Comparison of ENCODE assay signal across 14 cellular contexts in genomic region chr10:100847440-100847839, GRCh38.
A peak's percentile ranks its signal among the peaks of the same experiment; 100 is the strongest.
DNase-seq lines count a peak whose midpoint lies in the region; ATAC-seq and TF ChIP-seq lines count a peak whose summit lies in the region.
"Had no signal": no experiment of that assay in that cellular context is flagged by ENCODE, and none has a peak within 500 bp of the region (broad histone marks: within the 10 kb centered on the region; RNA-seq: fewer than 3 reads in every experiment).

No MANE protein-coding gene starts in this region.

- H3K4me2 ChIP-seq in mesenchymal stem cell (ENCODE audit: low read length, poor library complexity, severe bottlenecking): no peak overlapping the region

- H2BK12ac ChIP-seq in mesenchymal stem cell (ENCODE audit: low read length in 2 of 2): no peak overlapping the region

- peaks cover 95% of the 10 kb centered on the region for H3K27me3 ChIP-seq in transverse colon
- no peaks in the 10 kb centered on the region for H3K27me3 ChIP-seq in CD4-positive, alpha-beta memory T cell (ENCODE audit: insufficient read depth, low read length)
- H3K27me3 ChIP-seq in mesenchymal stem cell (ENCODE audit: control insufficient read depth in 1 of 2, insufficient read depth in 1 of 2, low read length in 2 of 2): peaks cover 34 to 65% of the 10 kb centered on the region in 2 experiments
- H3K27me3 ChIP-seq: body of pancreas had no signal

- TF ChIP-seq POLR2A in transverse colon (IDR thresholded peaks at IDR 0.05): no peak

- POLR2A ChIA-PET in CD4-positive, alpha-beta memory T cell (lab: Charles Lee; ENCODE audit: partially characterized antibody): interaction anchor here (0.9 kb wide), 1 partner anchor 9 kb away, joined by 3 read pairs; no protein-coding TSS in a partner anchor

- H3K23ac ChIP-seq in mesenchymal stem cell (ENCODE audit: low read length in 2 of 2): no peak overlapping the region

- no peaks in the 10 kb centered on the region for H3K9me3 Mint-ChIP-seq in activated T-cell treated with anti-CD3 and anti-CD28 coated beads, Interleukin-2, amount 50 U/mL, for 72 hours
- H3K9me3 Mint-ChIP-seq in CD4-positive, alpha-beta memory T cell: peaks cover 0 to 4% (median 0%) of the 10 kb centered on the region in 8 donors
- H3K9me3 Mint-ChIP-seq: CD8-positive, alpha-beta T cell; WTC11 had no signal

- in situ Hi-C loops in transverse colon (cut with MboI; ENCODE audit: low pct_ligation_motif_present in 1 of 4, low pct_unique_long_range_greater_than_20kb in 1 of 4, low sequenced_read_pairs in 3 of 4): no loop called here

- no peak overlapping the region for H3K14ac ChIP-seq in mesenchymal stem cell (ENCODE audit: low read length in 2 of 2)

- ATAC-seq in HG02798 (IDR thresholded peaks at IDR 0.05; ENCODE audit: poor library complexity, unreplicated experiment): peak; percentile 45
- ATAC-seq in activated T-cell treated with anti-CD3 and anti-CD28 coated beads, Interleukin-2, amount 50 U/mL, for 72 hours (replicated peaks in 1 of 2): peak; percentile 98
- ATAC-seq: body of pancreas; CD8-positive, alpha-beta T cell; WTC11 had no signal

- no peak overlapping the region for H2AFZ ChIP-seq in mesenchymal stem cell (ENCODE audit: low read depth, low read length)

- no peak overlapping the region for H4K8ac ChIP-seq in mesenchymal stem cell (ENCODE audit: low read length)

- no peak overlapping the region for H2BK5ac ChIP-seq in mesenchymal stem cell (ENCODE audit: low read depth, low read length, poor library complexity, severe bottlenecking)

- peaks cover 51% of the 10 kb centered on the region for H3K4me1 Mint-ChIP-seq in activated T-cell treated with anti-CD3 and anti-CD28 coated beads, Interleukin-2, amount 50 U/mL, for 72 hours (ENCODE audit: low read depth)
- no peaks in the 10 kb centered on the region for H3K4me1 Mint-ChIP-seq in CD4-positive, alpha-beta memory T cell
- H3K4me1 Mint-ChIP-seq: nephron progenitor cell, WTC11 had no signal

- no peak overlapping the region for H2AK5ac ChIP-seq in mesenchymal stem cell (ENCODE audit: low read length, severe bottlenecking)

- peak overlapping the region; percentile 43 to 52 for H3K4me3 Mint-ChIP-seq in activated T-cell treated with anti-CD3 and anti-CD28 coated beads, Interleukin-2, amount 50 U/mL, for 72 hours
- H3K4me3 Mint-ChIP-seq in CD4-positive, alpha-beta memory T cell: no peak overlapping the region
- H3K4me3 Mint-ChIP-seq: CD8-positive, alpha-beta T cell; nephron progenitor cell; WTC11 had no signal

- TF ChIP-seq EP300 in transverse colon (IDR thresholded peaks at IDR 0.05; ENCODE audit: low read depth): no peak

- 53 to 67% methylated on average over 1 to 5 of the region's 5 CpGs for WGBS in transverse colon (ENCODE audit: low coverage in 1 of 2), 2 donors
- 60% methylated on average over 5 of the region's 5 CpGs for WGBS in mesenchymal stem cell

- H3K36me3 ChIP-seq in transverse colon (no peaks in the 10 kb centered on the region), mesenchymal stem cell (ENCODE audit: control insufficient read depth in 1 of 2, insufficient read depth in 2 of 2, low read depth in 1 of 2, low read length in 2 of 2) (no peaks in the 10 kb centered on the region)
- no peaks in the 10 kb centered on the region for H3K36me3 ChIP-seq in CD4-positive, alpha-beta memory T cell (ENCODE audit: insufficient read depth, low read length)
- H3K36me3 ChIP-seq: uterus had no signal

- H3K27me3 Mint-ChIP-seq in activated T-cell treated with anti-CD3 and anti-CD28 coated beads, Interleukin-2, amount 50 U/mL, for 72 hours (ENCODE audit: low read depth): peaks cover 56% of the 10 kb centered on the region
- H3K27me3 Mint-ChIP-seq in CD4-positive, alpha-beta memory T cell: peaks cover 40 to 41% of the 10 kb centered on the region in 2 donors

- no peak for TF ChIP-seq CTCF in transverse colon (IDR thresholded peaks at IDR 0.05)

- DNase-seq in AG08395 (ENCODE audit: low spot score) (peak; percentile 22), NCI-H2029 (lab: John Stamatoyannopoulos, UW) (no peak), transverse colon (no peak), mesenchymal stem cell (no peak)
- peak; percentile 85 to 87 for DNase-seq in activated T-cell treated with anti-CD3 and anti-CD28 coated beads, Interleukin-2, amount 50 U/mL, for 72 hours
- peak; percentile 51 for DNase-seq in stimulated activated CD4-positive, alpha-beta T cell treated with anti-CD3 and anti-CD28 coated beads, Interleukin-12 subunit alpha, Interleukin-12 subunit beta, amount 100 ng/mL, for 4 hours
- DNase-seq in CD4-positive, alpha-beta memory T cell: no peak
- DNase-seq: body of pancreas; CD8-positive, alpha-beta T cell; NCI-H1694 treated with DMSO at 0.1 percent for 48 hours; nephron progenitor cell; uterus had no signal

- no peaks in the 10 kb centered on the region for H3K9me3 ChIP-seq in transverse colon
- no peaks in the 10 kb centered on the region for H3K9me3 ChIP-seq in CD4-positive, alpha-beta memory T cell (ENCODE audit: control insufficient read depth in 1 of 2, low read length in 2 of 2)
- H3K9me3 ChIP-seq in mesenchymal stem cell (ENCODE audit: control insufficient read depth, low read length): no peaks in the 10 kb centered on the region
- H3K9me3 ChIP-seq: body of pancreas, uterus had no signal

- H4K91ac ChIP-seq in mesenchymal stem cell (ENCODE audit: low read length): no peak overlapping the region

- H3K18ac ChIP-seq in mesenchymal stem cell (ENCODE audit: low read depth in 1 of 2, low read length in 2 of 2): no peak overlapping the region

- no peak overlapping the region for H3K4ac ChIP-seq in mesenchymal stem cell (ENCODE audit: low read depth in 1 of 2, low read length in 2 of 2)

- peak overlapping the region; percentile 1 for H3K27ac Mint-ChIP-seq in activated T-cell treated with anti-CD3 and anti-CD28 coated beads, Interleukin-2, amount 50 U/mL, for 72 hours
- H3K27ac Mint-ChIP-seq in CD4-positive, alpha-beta memory T cell: no peak overlapping the region
- H3K27ac Mint-ChIP-seq: CD8-positive, alpha-beta T cell; nephron progenitor cell; WTC11 had no signal

- H3K9ac ChIP-seq in mesenchymal stem cell (ENCODE audit: low read length): no peak overlapping the region

- H3K4me3 ChIP-seq in transverse colon (no peak overlapping the region), mesenchymal stem cell (ENCODE audit: insufficient read depth in 1 of 2, low read depth in 1 of 2, low read length in 2 of 2) (no peak overlapping the region)
- H3K4me3 ChIP-seq in CD4-positive, alpha-beta memory T cell (ENCODE audit: low read length in 2 of 2): no peak overlapping the region
- H3K4me3 ChIP-seq: body of pancreas, uterus had no signal

- H3K4me1 ChIP-seq in transverse colon (no peaks in the 10 kb centered on the region), mesenchymal stem cell (ENCODE audit: control insufficient read depth, insufficient read depth, low read depth, low read length) (no peaks in the 10 kb centered on the region)
- no peaks in the 10 kb centered on the region for H3K4me1 ChIP-seq in CD4-positive, alpha-beta memory T cell (ENCODE audit: insufficient read depth, low read length)
- H3K4me1 ChIP-seq: body of pancreas, uterus had no signal

- H2BK120ac ChIP-seq in mesenchymal stem cell (ENCODE audit: low read depth, low read length): no peak overlapping the region

- CTCF ChIA-PET in CD4-positive, alpha-beta memory T cell (lab: Charles Lee; ENCODE audit: partially characterized antibody): no interaction called here

- intact Hi-C loops in transverse colon (cut with DNase I; ENCODE audit: low total_unique reads): no loop called here
- intact Hi-C loops in CD4-positive, alpha-beta memory T cell (cut with micrococcal nuclease): no loop called here

- peaks cover 0 to 4% of the 10 kb centered on the region in 2 donors for H3K36me3 Mint-ChIP-seq in activated T-cell treated with anti-CD3 and anti-CD28 coated beads, Interleukin-2, amount 50 U/mL, for 72 hours (ENCODE audit: insufficient read depth in 2 of 2)
- no peaks in the 10 kb centered on the region for H3K36me3 Mint-ChIP-seq in CD4-positive, alpha-beta memory T cell
- H3K36me3 Mint-ChIP-seq: CD8-positive, alpha-beta T cell; WTC11 had no signal

- no peak overlapping the region for H3K27ac ChIP-seq in transverse colon
- no peak overlapping the region for H3K27ac ChIP-seq in CD4-positive, alpha-beta memory T cell (ENCODE audit: low read depth, low read length)
- no peak overlapping the region for H3K27ac ChIP-seq in mesenchymal stem cell (ENCODE audit: low read length, poor library complexity, severe bottlenecking)
- H3K27ac ChIP-seq: body of pancreas, uterus had no signal

- no peaks in the 10 kb centered on the region for H3K79me1 ChIP-seq in mesenchymal stem cell (replicated peaks; ENCODE audit: low read length, poor library complexity, severe bottlenecking)

- H2BK15ac ChIP-seq in mesenchymal stem cell (ENCODE audit: low read depth, poor library complexity, severe bottlenecking): no peak overlapping the region

Comparison
In these comparisons a context has a peak if more than half of its experiments do, and no peak if none do; other contexts are left out.
1. DNase-seq: peak in AG08395 (single experiment), activated T-cell treated with anti-CD3 and anti-CD28 coated beads, Interleukin-2, amount 50 U/mL, for 72 hours (2 of 2) and stimulated activated CD4-positive, alpha-beta T cell treated with anti-CD3 and anti-CD28 coated beads, Interleukin-12 subunit alpha, Interleukin-12 subunit beta, amount 100 ng/mL, for 4 hours (single experiment); none in NCI-H2029 (single experiment), transverse colon (single experiment), CD4-positive, alpha-beta memory T cell (0 of 5) and mesenchymal stem cell (single experiment).
2. H3K4me3 Mint-ChIP-seq: peak in activated T-cell treated with anti-CD3 and anti-CD28 coated beads, Interleukin-2, amount 50 U/mL, for 72 hours (2 of 2); none in CD4-positive, alpha-beta memory T cell (0 of 8).